ENCODE assay signal across 20 cellular contexts in the genomic region with DNA sequence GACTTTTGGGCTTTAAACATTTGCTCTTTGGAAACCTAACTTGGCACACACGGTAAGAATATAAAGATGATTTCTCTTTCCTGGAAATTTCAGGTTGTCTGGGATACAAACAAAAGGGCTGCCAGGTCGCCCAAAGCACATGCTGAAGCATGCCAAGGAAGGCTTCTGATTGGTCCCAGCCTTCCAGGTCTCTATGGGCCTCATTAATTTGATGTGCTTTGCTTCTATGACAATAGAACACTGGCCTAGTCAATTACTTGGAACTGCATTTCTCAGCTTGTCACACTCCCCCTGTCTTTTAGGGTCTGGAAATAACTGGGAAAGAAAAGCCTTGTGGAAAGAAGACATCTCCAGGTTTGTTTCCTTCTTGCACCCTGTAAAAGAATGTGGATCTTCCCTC.
"Had no signal": no experiment of that assay in that cellular context is flagged by ENCODE, and none has a peak within 500 bp of the region (broad histone marks: within the 10 kb centered on the region; RNA-seq: fewer than 3 reads in every experiment).

No MANE protein-coding gene starts in this region.

- DNase-seq: activated CD4-positive, alpha-beta T cell treated with anti-CD3 and anti-CD28 coated beads for 1 hour; activated CD4-positive, alpha-beta T cell treated with anti-CD3 and anti-CD28 coated beads, Interleukin-2, amount 50 U/mL, for 1 hour; activated CD8-positive, alpha-beta T cell treated with anti-CD3 and anti-CD28 coated beads, Interleukin-2, amount 10 ng/mL, durations not matched to agents 7 days and 5 days; activated T-cell treated with anti-CD3 and anti-CD28 coated beads, Interleukin-2, amount 50 U/mL, for 1 hour; aorta; caudate nucleus; effector CD4-positive, alpha-beta T cell; foreskin keratinocyte; occipital lobe; posterior cingulate gyrus; small intestine; stimulated activated CD4-positive, alpha-beta T cell treated with anti-CD3 and anti-CD28 coated beads, Interleukin-2, amount 100 ng/mL, for 24 hours; stimulated activated naive CD8-positive, alpha-beta T cell treated with anti-CD3 and anti-CD28 coated beads, Interleukin-15, amount 100 ng/mL, for 72 hours; tibial artery; WERI-Rb-1 had no signal

- H3K36me3 ChIP-seq: tibial artery, WERI-Rb-1 had no signal

- ATAC-seq: activated CD8-positive, alpha-beta T cell treated with anti-CD3 and anti-CD28 coated beads, Interleukin-2, amount 10 ng/mL, durations not matched to agents 7 days and 5 days; activated naive CD4-positive, alpha-beta T cell treated with anti-CD3 and anti-CD28 coated beads, Interleukin-2, amount 50 U/mL, for 72 hours; activated T-helper 17 cell treated with anti-CD3 and anti-CD28 coated beads, Interleukin-2, amount 50 U/mL, for 72 hours; foreskin keratinocyte; sciatic nerve; stimulated activated effector memory CD8-positive, alpha-beta T cell treated with anti-CD3 and anti-CD28 coated beads, Interleukin-12 subunit alpha, Interleukin-12 subunit beta, amount 100 ng/mL, for 72 hours; stimulated activated naive CD8-positive, alpha-beta T cell treated with anti-CD3 and anti-CD28 coated beads, Interleukin-15, amount 100 ng/mL, for 72 hours had no signal

- FAIRE-seq: small intestine, TTC549 had no signal

- H3K4me3 ChIP-seq: tibial artery had no signal

- H3K4me1 ChIP-seq: foreskin keratinocyte, tibial artery had no signal

- H3K27ac ChIP-seq: foreskin keratinocyte, tibial artery, WERI-Rb-1 had no signal

- H3K9me3 ChIP-seq: tibial artery had no signal

- H3K27me3 ChIP-seq: foreskin keratinocyte, tibial artery had no signal
